In the genomic region with DNA sequence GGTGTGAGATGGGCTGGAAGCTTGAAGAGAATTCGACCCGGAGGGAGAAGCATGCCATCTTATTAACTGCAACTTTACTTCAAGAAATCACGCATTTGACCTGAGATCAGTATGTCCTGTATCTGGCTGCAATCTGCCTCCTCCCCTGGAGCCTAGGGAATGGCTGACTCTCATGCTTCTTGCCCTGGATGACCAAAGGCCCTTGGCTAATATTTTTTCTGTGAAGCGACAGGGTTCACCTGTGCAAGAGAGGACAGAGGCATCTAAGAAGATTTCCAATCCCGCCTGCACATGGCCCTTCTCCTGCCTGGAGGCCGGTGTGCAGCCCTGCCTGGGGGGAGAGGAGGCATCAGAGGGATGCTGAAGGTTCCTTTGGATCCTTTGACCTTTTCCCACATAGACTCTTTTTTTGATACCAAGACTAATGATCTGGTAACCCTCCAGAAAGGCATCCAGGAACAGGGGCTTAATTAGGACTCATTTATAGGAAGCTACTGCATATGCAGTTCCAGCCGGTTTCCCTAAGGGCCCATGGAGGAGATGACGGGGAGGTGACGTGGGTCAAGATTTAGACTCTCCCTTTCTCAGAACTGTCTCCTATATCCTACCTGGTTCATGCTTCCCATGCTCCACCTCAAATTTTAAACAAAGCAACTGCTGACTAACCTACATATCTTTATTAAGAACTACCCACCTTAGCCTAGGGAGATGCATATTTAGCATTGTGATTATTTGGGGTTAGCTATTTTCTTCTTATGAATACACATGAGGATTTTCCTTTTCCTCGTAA, we compare ENCODE assay signal across 35 cellular contexts. TPM values are rescaled to one million over a fixed set of nuclear protein-coding genes. Genes with fewer than 3 reads are reported as not detected.
"Had no signal": no experiment of that assay in that cellular context is flagged by ENCODE, and none has a peak within 500 bp of the region (broad histone marks: within the 10 kb centered on the region; RNA-seq: fewer than 3 reads in every experiment).

No MANE protein-coding gene starts in this region.

- H3K9ac ChIP-seq: KMS-11 had no signal

- H3K27ac ChIP-seq: KMS-11 had no signal

- H3K36me3 ChIP-seq: MG63 had no signal

- H3K9me3 ChIP-seq: MG63 had no signal

- H3K27me3 ChIP-seq: MG63 had no signal

- DNase-seq: Kasumi-1, KG1, MG63, MM.1S, MV-4-11, NCI-H1048, NCI-H1092, NCI-H1092 treated with DMSO at 0.1 percent for 48 hours, NCI-H1105, NCI-H1105 treated with DMSO at 0.1 percent for 48 hours, NCI-H1417, NCI-H1417 treated with DMSO at 0.1 percent for 48 hours, NCI-H1436, NCI-H1436 treated with DMSO at 0.1 percent for 48 hours, NCI-H146, NCI-H1694, NCI-H1694 treated with DMSO at 0.1 percent for 48 hours, NCI-H187, NCI-H187 treated with DMSO at 0.1 percent for 48 hours, NCI-H1930, NCI-H2029, NCI-H2029 treated with DMSO at 0.1 percent for 48 hours, NCI-H2081, NCI-H2081 treated with DMSO at 0.1 percent for 48 hours, NCI-H2107, NCI-H2171, NCI-H2171 treated with DMSO at 0.1 percent for 48 hours, NCI-H2227 treated with DMSO at 0.1 percent for 48 hours, NCI-H226, NCI-H345, NCI-H446, NCI-H446 treated with DMSO at 0.1 percent for 48 hours, NCI-H510A had no signal

- H3K4me3 ChIP-seq: MG63 had no signal

- H3K4me2 ChIP-seq: KMS-11 had no signal

RNA-seq across cellular contexts. Expression of a gene that starts 50.8 kb away (rescaled TPM):
- total RNA-seq: MCF 10A had no signal
